Comparison of ENCODE assay signal across 8 cellular contexts in the genomic region with DNA sequence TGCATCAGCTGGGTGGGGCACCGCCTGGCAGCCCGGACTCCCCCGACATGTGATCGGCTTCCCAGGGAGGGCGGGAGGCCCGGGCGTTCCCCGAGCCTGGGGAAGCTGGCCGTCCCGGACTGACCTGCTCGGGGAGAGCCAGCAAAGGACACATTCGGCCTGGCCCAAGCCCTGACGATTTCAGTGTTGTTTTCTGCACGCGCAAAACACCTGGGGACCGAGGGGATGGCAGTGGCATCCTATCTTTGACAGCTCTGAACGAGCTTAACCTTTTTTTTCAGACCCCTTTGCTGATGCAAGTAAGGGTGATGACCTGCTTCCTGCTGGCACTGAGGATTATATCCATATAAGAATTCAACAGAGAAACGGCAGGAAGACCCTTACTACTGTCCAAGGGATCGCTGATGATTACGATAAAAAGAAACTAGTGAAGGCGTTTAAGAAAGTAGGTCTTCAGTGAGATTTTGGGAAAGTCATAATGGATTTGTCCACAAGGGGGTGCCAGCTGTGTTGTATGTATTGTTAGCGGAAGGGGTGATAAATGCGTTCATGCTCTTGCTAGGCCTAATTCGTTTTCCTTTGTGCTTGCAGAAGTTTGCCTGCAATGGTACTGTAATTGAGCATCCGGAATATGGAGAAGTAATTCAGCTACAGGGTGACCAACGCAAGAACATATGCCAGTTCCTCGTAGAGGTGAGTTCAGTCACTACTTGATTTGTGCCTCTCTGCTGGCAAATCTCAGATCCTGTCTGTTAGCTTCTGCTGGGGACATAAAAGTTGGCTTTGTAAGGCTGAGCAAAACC. TPM values are rescaled to one million over a fixed set of nuclear protein-coding genes. Genes with fewer than 3 reads are reported as not detected.
DNase-seq lines count a peak whose midpoint lies in the region; ATAC-seq, FAIRE-seq and TF ChIP-seq lines count a peak whose summit lies in the region.

No MANE protein-coding gene starts in this region.

- H3K9ac ChIP-seq in K562 (ENCODE audit: insufficient read depth in 1 of 2, low read depth in 2 of 2, low read length in 2 of 2) (peak overlapping the region; percentile 91 to 100), kidney (ENCODE audit: low read length in 2 of 2) (peak overlapping the region; percentile 92 to 100)

- peaks cover 27 to 51% of the 10 kb centered on the region in 2 experiments for H3K36me3 ChIP-seq in HEK293 (ENCODE audit: control insufficient read depth in 2 of 2, insufficient read depth in 1 of 2, low read length in 2 of 2)
- H3K36me3 ChIP-seq in K562 (ENCODE audit: control insufficient read depth, insufficient read depth, low read length): peaks cover 49% of the 10 kb centered on the region
- peaks cover 37 to 43% of the 10 kb centered on the region in 2 donors for H3K36me3 ChIP-seq in kidney (ENCODE audit: control insufficient read depth in 1 of 2, insufficient read depth in 2 of 2, low read length in 2 of 2)

- peaks cover 15% of the 10 kb centered on the region for H4K20me1 ChIP-seq in K562 (replicated peaks; ENCODE audit: control insufficient read depth, insufficient read depth, low read length)

- H3K27me3 ChIP-seq in K562 (ENCODE audit: control insufficient read depth in 2 of 2, insufficient read depth in 2 of 2, low read length in 2 of 2): no peaks in the 10 kb centered on the region

- peak overlapping the region; percentile 99 for H3K4me2 ChIP-seq in K562 (ENCODE audit: insufficient read depth, low read length)

- DNase-seq in CD1c-positive myeloid dendritic cell (ENCODE audit: extremely low spot score) (peak; percentile 73), RWPE1 (ENCODE audit: low spot score) (no peak), K562 (ENCODE audit: extremely low read depth in 1 of 4, low spot score in 3 of 4) (peak in 1 of 4 experiments; percentile 77), kidney (no peak), NCI-H1105 treated with DMSO at 0.1 percent for 48 hours (lab: John Stamatoyannopoulos, UW) (no peak)
- peak; percentile 43 to 74 for DNase-seq in stimulated activated CD4-positive, alpha-beta T cell treated with anti-CD3 and anti-CD28 coated beads, Interleukin-2, amount 100 ng/mL, for 24 hours

- peak in 1 of 2 experiments; percentile 21; a peak in 1 of 4 replicates for TF ChIP-seq RAD21 in K562 (CRISPR knock-in tag; conservative IDR thresholded peaks at IDR 0.05 in 1 of 2, IDR thresholded peaks at IDR 0.05 in 1 of 2)

- H3K4me3 ChIP-seq in HEK293 (ENCODE audit: low read depth, low read length) (peak overlapping the region; percentile 96), K562 (peak overlapping the region; percentile 58), kidney (ENCODE audit: low read length in 2 of 2) (peak overlapping the region; percentile 87 to 97)

- in situ Hi-C loops in K562 (cut with MboI): no loop called here

- ATAC-seq in K562 (no peak), GM21526 (IDR thresholded peaks at IDR 0.05; ENCODE audit: low FRiP score, unreplicated experiment) (no peak)

- H3K27ac ChIP-seq in HEK293 (ENCODE audit: extremely low read depth, low read depth, low read length) (peak overlapping the region; percentile 61), RWPE1 (peak overlapping the region; percentile 99), K562 (ENCODE audit: extremely low read depth, low read depth, low read length) (peak overlapping the region; percentile 92), kidney (ENCODE audit: low read depth in 2 of 2, low read length in 2 of 2) (peak overlapping the region; percentile 100)

- no peak overlapping the region for H2AFZ ChIP-seq in K562 (ENCODE audit: low read depth, low read length)

- peaks cover 34% of the 10 kb centered on the region for H3K79me2 ChIP-seq in K562 (ENCODE audit: control insufficient read depth, insufficient read depth, low read length)

- no TSS peak for BruUV-seq in K562 (replicated peaks; lab: Mats Ljungman, UMichigan)

- no peak for TF ChIP-seq EP300 in K562 (IDR thresholded peaks at IDR 0.05; ENCODE audit: low read length)

- TF ChIP-seq CTCF in HEK293 (tag by site-specific recombination; IDR thresholded peaks at IDR 0.05): peak; percentile 93; the same call in 1 of the 2 replicates
- TF ChIP-seq CTCF in RWPE1 (conservative IDR thresholded peaks at IDR 0.05; ENCODE audit: low read depth): peak; percentile 59
- TF ChIP-seq CTCF in K562 (IDR thresholded peaks at IDR 0.05 in 2 of 3, conservative IDR thresholded peaks at IDR 0.05 in 1 of 3; ENCODE audit: insufficient read depth in 2 of 3, low read depth in 1 of 3, low read length in 3 of 3): peak; percentile 59 to 70 (median 64)
- TF ChIP-seq CTCF in kidney (IDR thresholded peaks at IDR 0.05; ENCODE audit: borderline replicate concordance, extremely low read depth, insufficient read depth): peak; percentile 42

- H3K4me1 ChIP-seq in HEK293 (ENCODE audit: control insufficient read depth, insufficient read depth, low read length) (no peaks in the 10 kb centered on the region), K562 (replicated peaks in 1 of 2; ENCODE audit: control insufficient read depth in 2 of 2, insufficient read depth in 2 of 2, low read length in 2 of 2) (peaks cover 11 to 17% of the 10 kb centered on the region in 2 experiments; a peak in 4 of 5 replicates), kidney (ENCODE audit: control insufficient read depth in 1 of 2, insufficient read depth in 1 of 2, low read depth in 1 of 2, low read length in 2 of 2) (peaks cover 14 to 15% of the 10 kb centered on the region in 2 donors)

- intact Hi-C loops in K562 (cut with micrococcal nuclease): no loop called here
- intact Hi-C loops in kidney (cut with DNase I): no loop called here

- CTCF ChIA-PET in HEK293 (lab: Yijun Ruan, JAX) (interaction anchor here (0.6 to 1.9 kb wide), 16 partner anchors 9 to 332 kb away, joined by 3 to 9 read pairs (median 3); no protein-coding TSS in a partner anchor), RWPE1 (lab: Yijun Ruan, JAX) (interaction anchor here (0.7 kb wide), 2 partner anchors 107 to 340 kb away, joined by 3 to 4 read pairs; no protein-coding TSS in a partner anchor), K562 (lab: Yijun Ruan, JAX; ENCODE audit: low intra/inter-chr PET ratio) (interaction anchor here (0.9 to 1.3 kb wide), 2 partner anchors 10 to 196 kb away, joined by 3 to 4 read pairs; no protein-coding TSS in a partner anchor)

- POLR2A ChIA-PET in HEK293 (lab: Yijun Ruan, JAX) (interaction anchor here (0.5 to 5.0 kb wide), 62 partner anchors 10 to 1272 kb away, joined by 3 to 104 read pairs (median 4); a partner anchor contains a TSS), RWPE1 (lab: Yijun Ruan, JAX; ENCODE audit: low non-redundant PET) (interaction anchor here (0.6 to 2.3 kb wide), 6 partner anchors 11 to 1959 kb away, joined by 3 to 24 read pairs (median 6); no protein-coding TSS in a partner anchor), K562 (lab: Yijun Ruan, JAX) (interaction anchor here (0.5 to 7.4 kb wide), 51 partner anchors 8 to 1272 kb away, joined by 3 to 406 read pairs (median 4); a partner anchor contains a TSS)

- TF ChIP-seq POLR2A in K562 (conservative IDR thresholded peaks at IDR 0.05): no peak

- H3K9me1 ChIP-seq in K562 (ENCODE audit: control insufficient read depth, insufficient read depth, low read length): no peaks in the 10 kb centered on the region

- under 1% methylated on average over 27 of the region's 27 CpGs for WGBS in K562 (ENCODE audit: insufficient coverage, low coverage, missing lambda C conversion rate)

- H3K9me3 ChIP-seq in HEK293 (ENCODE audit: control insufficient read depth, insufficient read depth, low read depth, low read length) (no peaks in the 10 kb centered on the region), K562 (replicated peaks; ENCODE audit: control insufficient read depth, insufficient read depth, low read depth, low read length) (no peaks in the 10 kb centered on the region), kidney (ENCODE audit: control insufficient read depth in 1 of 2, low read length in 2 of 2) (no peaks in the 10 kb centered on the region)

- FAIRE-seq in K562 (lab: Jason Lieb, UNC) (no peak), kidney (lab: Jason Lieb, UNC) (no peak)

RNA-seq across cellular contexts. Expression of a gene that starts 1.0 kb away (rescaled TPM):
- 298 and 342 TPM in 2 replicates for total RNA-seq in K562 (2011; cell fraction: chromatin; rRNA removed; ENCODE audit: low replicate concordance)
- 197 and 220 TPM in 2 replicates for total RNA-seq in K562 (2011; cell fraction: nucleolus; rRNA removed)
- total RNA-seq in K562 (2011; cell fraction: nucleoplasm; rRNA removed): 315 and 402 TPM in 2 replicates
- 81.3 and 85.7 TPM in 2 replicates for total RNA-seq in K562 (2014; rRNA removed)
- total RNA-seq in K562 (2014; rRNA removed; fragmentation: Illumina TruSeq; extraction: Trizol): 95.4 and 115 TPM in 2 replicates
- total RNA-seq in K562 (2015; rRNA removed; fragmentation: Illumina TruSeq; extraction: Trizol): 67.0 and 77.8 TPM in 2 replicates
- 880 and 965 TPM in 2 replicates for total RNA-seq in K562 (2021)
- polyA plus RNA-seq in K562 (2011; rRNA removed): 255 and 320 TPM in 2 replicates
- 104 and 119 TPM in 2 replicates for polyA plus RNA-seq in K562 (2011; cell fraction: cytosol; rRNA removed)
- polyA plus RNA-seq in K562 (2011; cell fraction: nucleus; rRNA removed): 247 and 265 TPM in 2 replicates
- 675 and 2,132 TPM in 2 replicates for polyA plus RNA-seq in K562 (2012)
- 612 and 683 TPM in 2 replicates for polyA plus RNA-seq in K562 (2014; fragmentation: Illumina TruSeq; extraction: Trizol)
- 1,000 to 10,000 TPM; 1,018 to 1,204 TPM for polyA plus RNA-seq in K562 (2014; fragmentation: Nextera tagmentation; extraction: Ambion mirVana)
- 236 and 297 TPM in 2 replicates for polyA plus RNA-seq in K562 (2014; rRNA removed)
- polyA minus RNA-seq in K562 (2011; rRNA and poly(A)+ RNA removed): 97.5 and 123 TPM in 2 replicates
- 123 and 125 TPM in 2 replicates for polyA minus RNA-seq in K562 (2011; cell fraction: cytosol; rRNA and poly(A)+ RNA removed)
- 139 and 151 TPM in 2 replicates for polyA minus RNA-seq in K562 (2011; cell fraction: nucleus; rRNA and poly(A)+ RNA removed)
- 842 TPM for total RNA-seq in kidney
- polyA plus RNA-seq in kidney (ENCODE audit: insufficient read depth, low read depth, low replicate concordance): 1,166 TPM

RNA-seq across cellular contexts. Expression of a gene that starts 22.4 kb away (rescaled TPM):
- not detected in 2 replicates for total RNA-seq in K562 (2011; cell fraction: chromatin; rRNA removed; ENCODE audit: low replicate concordance)
- total RNA-seq in K562 (2011; cell fraction: nucleolus; rRNA removed): not detected in 2 replicates
- not detected in 2 replicates for total RNA-seq in K562 (2011; cell fraction: nucleoplasm; rRNA removed)
- total RNA-seq in K562 (2014; rRNA removed) (not detected in 2 replicates), K562 (2014; rRNA removed; fragmentation: Illumina TruSeq; extraction: Trizol) (not detected in 2 replicates), K562 (2015; rRNA removed; fragmentation: Illumina TruSeq; extraction: Trizol) (not detected in 2 replicates), K562 (2021) (not detected in 2 replicates), kidney (not detected)
- polyA plus RNA-seq in K562 (2011; rRNA removed) (not detected in 2 replicates), K562 (2014; fragmentation: Illumina TruSeq; extraction: Trizol) (not detected in 2 replicates), K562 (2014; fragmentation: Nextera tagmentation; extraction: Ambion mirVana) (not detected), K562 (2014; rRNA removed) (not detected in 2 replicates), kidney (ENCODE audit: insufficient read depth, low read depth, low replicate concordance) (not detected)
- not detected in 2 replicates for polyA plus RNA-seq in K562 (2011; cell fraction: cytosol; rRNA removed)
- not detected in 2 replicates for polyA plus RNA-seq in K562 (2011; cell fraction: nucleus; rRNA removed)
- polyA plus RNA-seq in K562 (2012): not detected in 2 replicates
- not detected in 2 replicates for polyA minus RNA-seq in K562 (2011; rRNA and poly(A)+ RNA removed)
- polyA minus RNA-seq in K562 (2011; cell fraction: cytosol; rRNA and poly(A)+ RNA removed): not detected in 2 replicates
- not detected in 2 replicates for polyA minus RNA-seq in K562 (2011; cell fraction: nucleus; rRNA and poly(A)+ RNA removed)

RNA-seq across cellular contexts. Expression of a gene that starts 44.7 kb away (rescaled TPM):
- total RNA-seq in K562 (2011; cell fraction: chromatin; rRNA removed; ENCODE audit: low replicate concordance): 0.09 TPM in 1 of 2 replicates, not detected in the other
- total RNA-seq in K562 (2011; cell fraction: nucleolus; rRNA removed): not detected in 2 replicates
- not detected in 2 replicates for total RNA-seq in K562 (2011; cell fraction: nucleoplasm; rRNA removed)
- under 0.01 TPM in 1 of 2 replicates, not detected in the other for total RNA-seq in K562 (2014; rRNA removed)
- total RNA-seq in K562 (2014; rRNA removed; fragmentation: Illumina TruSeq; extraction: Trizol): not detected in 2 replicates
- 0.04 TPM in 1 of 2 replicates, not detected in the other for total RNA-seq in K562 (2015; rRNA removed; fragmentation: Illumina TruSeq; extraction: Trizol)
- total RNA-seq in K562 (2021): 0.09 TPM in 1 of 2 replicates, not detected in the other
- not detected in 2 replicates for polyA plus RNA-seq in K562 (2011; rRNA removed)
- 0.04 TPM in 1 of 2 replicates, not detected in the other for polyA plus RNA-seq in K562 (2011; cell fraction: cytosol; rRNA removed)
- 0.07 and 0.15 TPM in 2 replicates for polyA plus RNA-seq in K562 (2011; cell fraction: nucleus; rRNA removed)
- 0.04 TPM in 1 of 2 replicates, not detected in the other for polyA plus RNA-seq in K562 (2012)
- polyA plus RNA-seq in K562 (2014; fragmentation: Illumina TruSeq; extraction: Trizol): not detected in 2 replicates
- polyA plus RNA-seq in K562 (2014; fragmentation: Nextera tagmentation; extraction: Ambion mirVana): not detected
- polyA plus RNA-seq in K562 (2014; rRNA removed): not detected in 2 replicates
- polyA minus RNA-seq in K562 (2011; rRNA and poly(A)+ RNA removed): not detected in 2 replicates
- polyA minus RNA-seq in K562 (2011; cell fraction: cytosol; rRNA and poly(A)+ RNA removed): not detected in 2 replicates
- polyA minus RNA-seq in K562 (2011; cell fraction: nucleus; rRNA and poly(A)+ RNA removed): not detected in 2 replicates
- total RNA-seq in kidney: 1.3 TPM
- polyA plus RNA-seq in kidney (ENCODE audit: insufficient read depth, low read depth, low replicate concordance): 0.99 TPM

Comparison
In these comparisons a context has a peak if more than half of its experiments do, and no peak if none do; other contexts are left out.
1. DNase-seq: peak in CD1c-positive myeloid dendritic cell (single experiment) and stimulated activated CD4-positive, alpha-beta T cell treated with anti-CD3 and anti-CD28 coated beads, Interleukin-2, amount 100 ng/mL, for 24 hours (2 of 2); none in RWPE1 (single experiment), kidney (single experiment) and NCI-H1105 treated with DMSO at 0.1 percent for 48 hours (single experiment).
2. CTCF ChIP-seq: peak in every context shown above with its lines; median percentile 93 in HEK293; 64 in K562; 59 in RWPE1; 42 in kidney.
3. Peak in every context shown above with its lines, with median percentiles within 50 percentile points of each other: H3K27ac ChIP-seq and H3K4me3 ChIP-seq.